ENCODE assay signal across 28 cellular contexts in genomic region chrX:101362116-101362515, GRCh38. TPM values are rescaled to one million over a fixed set of nuclear protein-coding genes. Genes with fewer than 3 reads are reported as not detected.
"Had no signal": no experiment of that assay in that cellular context is flagged by ENCODE, and none has a peak within 500 bp of the region (broad histone marks: within the 10 kb centered on the region; RNA-seq: fewer than 3 reads in every experiment).

No MANE protein-coding gene starts in this region.

- H3K9me3 ChIP-seq: ascending aorta, esophagus muscularis mucosa, gastrocnemius medialis, heart right ventricle had no signal

- H3K36me3 ChIP-seq: ascending aorta, esophagus muscularis mucosa, gastrocnemius medialis had no signal

- DNase-seq: activated CD4-positive, alpha-beta memory T cell treated with anti-CD3 and anti-CD28 coated beads, Interleukin-2, amount 10 ng/mL, durations not matched to agents 7 days and 5 days; activated CD4-positive, alpha-beta T cell treated with anti-CD3 and anti-CD28 coated beads for 36 hours; activated CD4-positive, alpha-beta T cell treated with anti-CD3 and anti-CD28 coated beads, Interleukin-2, amount 10 ng/mL, durations not matched to agents 24 days and 14 days; activated CD4-positive, CD25-positive, alpha-beta regulatory T cell; activated CD4-positive, CD25-positive, alpha-beta regulatory T cell treated with anti-CD3 and anti-CD28 coated beads, Interleukin-2, amount 50 U/mL, for 72 hours; activated CD8-positive, alpha-beta memory T cell treated with anti-CD3 and anti-CD28 coated beads, Interleukin-2, amount 50 U/mL, for 48 hours; activated gamma-delta T cell; activated naive CD4-positive, alpha-beta T cell; activated naive CD4-positive, alpha-beta T cell treated with anti-CD3 and anti-CD28 coated beads, Interleukin-2, amount 10 ng/mL, durations not matched to agents 7 days and 5 days; activated naive CD8-positive, alpha-beta T cell treated with anti-CD3 and anti-CD28 coated beads, Interleukin-2, amount 10 ng/mL, durations not matched to agents 7 days and 5 days; activated T-cell treated with anti-CD3 and anti-CD28 coated beads for 4 hours; activated T-cell treated with anti-CD3 and anti-CD28 coated beads, Interleukin-2, amount 50 U/mL, for 24 hours; activated T-cell treated with anti-CD3 and anti-CD28 coated beads, Interleukin-2, amount 50 U/mL, for 72 hours; caudate nucleus; cortex of kidney; dermis blood vessel endothelial cell; effector CD8-positive, alpha-beta T cell; foreskin keratinocyte; gastrocnemius medialis; heart right ventricle; T-helper 2 cell had no signal

- ATAC-seq: activated CD4-positive, alpha-beta T cell treated with anti-CD3 and anti-CD28 coated beads for 36 hours; activated naive CD4-positive, alpha-beta T cell treated with anti-CD3 and anti-CD28 coated beads, Interleukin-2, amount 50 U/mL, for 72 hours; activated T-cell treated with anti-CD3 and anti-CD28 coated beads, Interleukin-2, amount 50 U/mL, for 72 hours; foreskin keratinocyte; gastrocnemius medialis; heart right ventricle had no signal

- H3K27ac ChIP-seq: ascending aorta, esophagus muscularis mucosa, foreskin keratinocyte, gastrocnemius medialis, heart right ventricle had no signal

- H3K4me1 ChIP-seq: ascending aorta, esophagus muscularis mucosa, foreskin keratinocyte, gastrocnemius medialis, heart right ventricle had no signal

- H3K4me3 ChIP-seq: ascending aorta, esophagus muscularis mucosa, gastrocnemius medialis, heart right ventricle had no signal

- H3K27me3 ChIP-seq: ascending aorta, esophagus muscularis mucosa, foreskin keratinocyte had no signal

RNA-seq across cellular contexts. Expression of gene TIMM8A, which starts 13.6 kb away (rescaled TPM):
- total RNA-seq: ascending aorta had no signal

RNA-seq across cellular contexts. Expression of gene BTK, which starts 23.9 kb away (rescaled TPM):
- total RNA-seq: activated CD4-positive, alpha-beta T cell treated with anti-CD3 and anti-CD28 coated beads for 36 hours; activated CD4-positive, alpha-beta T cell treated with anti-CD3 and anti-CD28 coated beads, Interleukin-2, amount 10 ng/mL, durations not matched to agents 24 days and 14 days; chondrocyte; dermis blood vessel endothelial cell; epithelial cell of proximal tubule; glomerular endothelial cell; T-helper 1 cell treated with Interleukin-12 subunit alpha and Interleukin-12 subunit beta and Interleukin-4 antibody, amounts not matched to agents 30 ng/mL and 1 ng/mL, for 36 hours had no signal
- polyA plus RNA-seq: foreskin keratinocyte had no signal
